ENCODE assay signal across 28 cellular contexts in the genomic region with DNA sequence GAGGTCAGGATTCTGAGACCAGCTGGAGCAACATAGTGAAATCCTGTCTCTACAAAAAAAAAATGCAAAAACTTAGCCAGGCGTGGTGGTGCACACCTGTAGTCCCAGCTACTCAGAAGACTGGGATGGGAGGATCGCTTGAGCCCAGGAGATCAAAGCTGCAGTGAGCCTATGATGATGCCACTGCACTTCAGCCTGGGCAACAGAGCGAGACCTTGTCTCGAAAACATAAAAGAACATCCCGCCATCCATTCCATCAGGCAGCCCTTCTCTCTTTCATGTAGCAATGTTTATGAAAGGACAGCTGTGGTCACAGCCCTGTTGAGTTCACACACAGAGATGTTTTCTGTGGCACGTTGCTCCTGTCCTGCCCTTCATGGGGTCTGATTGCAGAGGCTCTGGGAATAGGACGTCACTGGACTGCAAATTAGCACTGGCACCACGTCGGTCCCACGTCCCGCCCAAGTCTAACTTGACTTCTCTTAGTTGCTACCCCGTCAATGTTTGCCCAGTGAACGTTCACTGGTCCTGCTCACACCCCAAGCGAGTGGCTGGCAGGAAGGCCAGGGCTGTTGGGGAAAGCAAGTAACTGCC.
DNase-seq lines count a peak whose midpoint lies in the region; ATAC-seq and TF ChIP-seq lines count a peak whose summit lies in the region.
"Had no signal": no experiment of that assay in that cellular context is flagged by ENCODE, and none has a peak within 500 bp of the region (broad histone marks: within the 10 kb centered on the region; RNA-seq: fewer than 3 reads in every experiment).

No MANE protein-coding gene starts in this region.

- POLR2A ChIA-PET in RWPE1 (lab: Yijun Ruan, JAX; ENCODE audit: low non-redundant PET), result no interaction called here

- peak overlapping the region in 4 of 11 experiments; percentile 28 to 61 (median 46); a peak in 7 of 22 replicates for H3K27ac ChIP-seq in BLaER1 treated with 17β-estradiol and CSF1 and Interleukin-3, amounts not matched to agents 10 nM and 100 nM
- H3K27ac ChIP-seq in RWPE1 (peak overlapping the region; percentile 39), colonic mucosa (no peak overlapping the region), neuronal stem cell (replicated peaks; ENCODE audit: low read length) (no peak overlapping the region), tibial nerve (no peak overlapping the region), gastroesophageal sphincter (no peak overlapping the region)
- H3K27ac ChIP-seq: C4-2B, GM23248 had no signal

- DNase-seq in RWPE1 (ENCODE audit: low spot score) (no peak), colonic mucosa (peak; percentile 38), neuronal stem cell (ENCODE audit: low spot score) (no peak), nucleus accumbens (lab: John Stamatoyannopoulos, UW) (no peak), AG20443 (ENCODE audit: low spot score) (no peak), tibial nerve (ENCODE audit: low spot score in 2 of 2) (no peak)
- DNase-seq: AML-193; Caco-2; CD8-positive, alpha-beta T cell; DND-41; GM23248; H9; HFFc6; KBM-7; MG63; NCI-H1105 treated with DMSO at 0.1 percent for 48 hours; NCI-H146; NCI-H1930; NCI-H2107; NCI-H446; NCI-H524 treated with DMSO at 0.1 percent for 48 hours; NCI-H774; NK-92 treated with Interleukin-12 subunit alpha and Interleukin-12 subunit beta, amount 100 ng/mL, for 24 hours; RPMI8226; SHP77 had no signal

- H2AK5ac ChIP-seq in neuronal stem cell (ENCODE audit: low read depth, low read length), result no peak overlapping the region

- TF ChIP-seq EP300 in tibial nerve (IDR thresholded peaks at IDR 0.05) (no peak), gastroesophageal sphincter (IDR thresholded peaks at IDR 0.05) (no peak)

- CTCF ChIA-PET in RWPE1 (lab: Yijun Ruan, JAX), result interaction anchor here (0.6 kb wide), 1 partner anchor 50 kb away, joined by 3 read pairs; no protein-coding TSS in a partner anchor

- H3K27me3 ChIP-seq in BLaER1 treated with 17β-estradiol and CSF1 and Interleukin-3, amounts not matched to agents 10 nM and 100 nM, result no peaks in the 10 kb centered on the region
- H3K27me3 ChIP-seq in colonic mucosa (no peaks in the 10 kb centered on the region), neuronal stem cell (ENCODE audit: control insufficient read depth in 3 of 3, insufficient read depth in 3 of 3, low read depth in 1 of 3, low read length in 3 of 3) (peaks cover 0 to 17% (median 2%) of the 10 kb centered on the region in 3 experiments), tibial nerve (peaks cover 0 to 6% of the 10 kb centered on the region in 2 donors), gastroesophageal sphincter (peaks cover 16% of the 10 kb centered on the region)
- H3K27me3 ChIP-seq: MG63 had no signal

- TF ChIP-seq POLR2A in tibial nerve (IDR thresholded peaks at IDR 0.05) (no peak), gastroesophageal sphincter (IDR thresholded peaks at IDR 0.05) (no peak)

- no peak overlapping the region for H4K8ac ChIP-seq in neuronal stem cell (ENCODE audit: low read depth, low read length)

- H3K4me3 ChIP-seq in BLaER1 treated with 17β-estradiol and CSF1 and Interleukin-3, amounts not matched to agents 10 nM and 100 nM, result no peak overlapping the region
- no peak overlapping the region for H3K4me3 ChIP-seq in colonic mucosa
- no peak overlapping the region for H3K4me3 ChIP-seq in neuronal stem cell (ENCODE audit: low read length in 2 of 2)
- H3K4me3 ChIP-seq in tibial nerve, result no peak overlapping the region
- no peak overlapping the region for H3K4me3 ChIP-seq in gastroesophageal sphincter
- H3K4me3 ChIP-seq: GM23248, MG63 had no signal

- WGBS in neuronal stem cell (ENCODE audit: extremely low coverage in 2 of 2, insufficient read length in 2 of 2, insufficient replicate concordance in 1 of 2), 2 donors, result no CpG with 5 or more reads among the region's 14 CpGs
- 74 to 79% methylated on average over 14 of the region's 14 CpGs for WGBS in tibial nerve, 2 donors
- 81 to 95% methylated on average over 3 to 10 of the region's 14 CpGs for WGBS in gastroesophageal sphincter (ENCODE audit: low coverage in 1 of 2), 2 donors

- intact Hi-C loops in colonic mucosa (cut with DNase I), result no loop called here

- H3K79me1 ChIP-seq in neuronal stem cell (ENCODE audit: low read depth, low read length), result no peaks in the 10 kb centered on the region

- H2BK12ac ChIP-seq in neuronal stem cell (ENCODE audit: low read length), result no peak overlapping the region

- peak overlapping the region; percentile 48 for H3K18ac ChIP-seq in neuronal stem cell (ENCODE audit: low read length)

- H4K20me1 ChIP-seq in BLaER1 treated with 17β-estradiol and CSF1 and Interleukin-3, amounts not matched to agents 10 nM and 100 nM, result no peaks in the 10 kb centered on the region

- H4K91ac ChIP-seq in neuronal stem cell (ENCODE audit: low read depth, low read length, poor library complexity), result no peak overlapping the region

- peaks cover 40 to 53% (median 48%) of the 10 kb centered on the region in 10 experiments for H3K4me1 ChIP-seq in BLaER1 treated with 17β-estradiol and CSF1 and Interleukin-3, amounts not matched to agents 10 nM and 100 nM
- H3K4me1 ChIP-seq in colonic mucosa, result no peaks in the 10 kb centered on the region
- H3K4me1 ChIP-seq in neuronal stem cell (ENCODE audit: control insufficient read depth in 2 of 2, insufficient read depth in 1 of 2, low read depth in 1 of 2, low read length in 2 of 2), result peaks cover 3 to 5% of the 10 kb centered on the region in 2 donors
- H3K4me1 ChIP-seq in tibial nerve, result peaks cover 0 to 5% (median 2%) of the 10 kb centered on the region in 4 donors
- H3K4me1 ChIP-seq in gastroesophageal sphincter, result peaks cover 0 to 4% (median 3%) of the 10 kb centered on the region in 3 donors

- H3K14ac ChIP-seq in neuronal stem cell (ENCODE audit: low read length), result no peak overlapping the region

- no peak overlapping the region for H2BK120ac ChIP-seq in neuronal stem cell (ENCODE audit: low read depth, low read length)

- no peak for ATAC-seq in gastroesophageal sphincter
- ATAC-seq: CD8-positive, alpha-beta T cell had no signal

- peak overlapping the region in 4 of 11 experiments; percentile 8 to 50 (median 38); a peak in 3 of 22 replicates for H3K9ac ChIP-seq in BLaER1 treated with 17β-estradiol and CSF1 and Interleukin-3, amounts not matched to agents 10 nM and 100 nM
- H3K9ac ChIP-seq in colonic mucosa (ENCODE audit: low read depth in 2 of 2, low read length in 2 of 2) (no peak overlapping the region), neuronal stem cell (ENCODE audit: low read depth, low read length, poor library complexity) (peak overlapping the region; percentile 60)
- H3K9ac ChIP-seq: GM23248 had no signal

- no peaks in the 10 kb centered on the region for H3K9me3 ChIP-seq in BLaER1 treated with 17β-estradiol and CSF1 and Interleukin-3, amounts not matched to agents 10 nM and 100 nM (replicated peaks in 1 of 11)
- H3K9me3 ChIP-seq in colonic mucosa, result no peaks in the 10 kb centered on the region
- no peaks in the 10 kb centered on the region for H3K9me3 ChIP-seq in neuronal stem cell (replicated peaks in 1 of 2; ENCODE audit: control insufficient read depth in 2 of 2, insufficient read depth in 1 of 2, low read depth in 1 of 2, low read length in 2 of 2)
- no peaks in the 10 kb centered on the region for H3K9me3 ChIP-seq in tibial nerve
- no peaks in the 10 kb centered on the region for H3K9me3 ChIP-seq in gastroesophageal sphincter
- H3K9me3 ChIP-seq: Caco-2, MG63 had no signal

- H3K4me2 ChIP-seq in BLaER1 treated with 17β-estradiol and CSF1 and Interleukin-3, amounts not matched to agents 10 nM and 100 nM, result peak overlapping the region; percentile 4 to 76 (median 66); a peak in 21 of 22 replicates
- no peak overlapping the region for H3K4me2 ChIP-seq in neuronal stem cell (ENCODE audit: insufficient read depth, low read length, poor library complexity, severe bottlenecking)

- no peaks in the 10 kb centered on the region for H3K36me3 ChIP-seq in BLaER1 treated with 17β-estradiol and CSF1 and Interleukin-3, amounts not matched to agents 10 nM and 100 nM
- H3K36me3 ChIP-seq in colonic mucosa (no peaks in the 10 kb centered on the region), neuronal stem cell (replicated peaks in 1 of 2; ENCODE audit: control insufficient read depth in 2 of 2, insufficient read depth in 2 of 2, low read length in 2 of 2) (no peaks in the 10 kb centered on the region), tibial nerve (no peaks in the 10 kb centered on the region), gastroesophageal sphincter (no peaks in the 10 kb centered on the region)
- H3K36me3 ChIP-seq: MG63 had no signal

- no peak overlapping the region for H3K23ac ChIP-seq in neuronal stem cell (ENCODE audit: low read depth, low read length, poor library complexity)

- TF ChIP-seq CTCF in RWPE1 (conservative IDR thresholded peaks at IDR 0.05; ENCODE audit: low read depth) (no peak), colonic mucosa (IDR thresholded peaks at IDR 0.05) (no peak), tibial nerve (IDR thresholded peaks at IDR 0.05) (no peak), gastroesophageal sphincter (IDR thresholded peaks at IDR 0.05) (no peak)

- H3K4ac ChIP-seq in neuronal stem cell (ENCODE audit: low read length), result no peak overlapping the region

- peak overlapping the region; percentile 39 for H2BK5ac ChIP-seq in neuronal stem cell (ENCODE audit: low read length)

- H2AFZ ChIP-seq in neuronal stem cell (ENCODE audit: low read length), result no peak overlapping the region
- H2AFZ ChIP-seq: GM23248 had no signal

- H2BK15ac ChIP-seq in neuronal stem cell (ENCODE audit: low read length), result peak overlapping the region; percentile 33
